ENCODE assay signal across 9 cellular contexts in genomic region chr4:95549246-95550138, GRCh38. TPM values are rescaled to one million over a fixed set of nuclear protein-coding genes. Genes with fewer than 3 reads are reported as not detected.
DNase-seq lines count a peak whose midpoint lies in the region; ATAC-seq and TF ChIP-seq lines count a peak whose summit lies in the region.
"Had no signal": no experiment of that assay in that cellular context is flagged by ENCODE, and none has a peak within 500 bp of the region (broad histone marks: within the 10 kb centered on the region; RNA-seq: fewer than 3 reads in every experiment).

No MANE protein-coding gene starts in this region.

- H3K36me3 Mint-ChIP-seq in endothelial cell (ENCODE audit: low read depth, unreplicated experiment) (no peaks in the 10 kb centered on the region), mesothelial cell of epicardium (no peaks in the 10 kb centered on the region)
- H3K36me3 Mint-ChIP-seq: IgD-negative memory B cell had no signal

- H3K36me3 ChIP-seq in tibial artery: no peaks in the 10 kb centered on the region
- no peaks in the 10 kb centered on the region for H3K36me3 ChIP-seq in MM.1S (replicated peaks; ENCODE audit: insufficient read depth, low read length)

- H3K79me2 ChIP-seq in MM.1S (ENCODE audit: low read length): no peaks in the 10 kb centered on the region

- peaks cover 13% of the 10 kb centered on the region for H3K27me3 Mint-ChIP-seq in endothelial cell (ENCODE audit: unreplicated experiment)
- no peaks in the 10 kb centered on the region for H3K27me3 Mint-ChIP-seq in mesothelial cell of epicardium (ENCODE audit: low read depth)

- no peaks in the 10 kb centered on the region; the same call in 1 of the 2 replicates for H3K9me3 ChIP-seq in AG04450 (ENCODE audit: control insufficient read depth, insufficient read depth, low read length)
- no peaks in the 10 kb centered on the region for H3K9me3 ChIP-seq in tibial artery
- no peaks in the 10 kb centered on the region for H3K9me3 ChIP-seq in MM.1S (replicated peaks; ENCODE audit: insufficient read depth, low read length)

- H3K4me2 ChIP-seq in MM.1S (ENCODE audit: low read depth, low read length): no peak overlapping the region

- ATAC-seq in GM18519 (IDR thresholded peaks at IDR 0.05; ENCODE audit: low FRiP score, unreplicated experiment) (peak; percentile 99), HG03025 (IDR thresholded peaks at IDR 0.05; ENCODE audit: low FRiP score, unreplicated experiment) (peak; percentile 97)

- H3K27ac ChIP-seq in AG04450 (ENCODE audit: low read depth, low read length) (no peak overlapping the region), tibial artery (peak overlapping the region; percentile 96 to 98), MM.1S (ENCODE audit: low read length) (no peak overlapping the region)

- no peak for TF ChIP-seq CTCF in AG04450 (IDR thresholded peaks at IDR 0.05; ENCODE audit: low read depth, low read length)
- TF ChIP-seq CTCF in endothelial cell (IDR thresholded peaks at IDR 0.05; ENCODE audit: unreplicated experiment): no peak
- TF ChIP-seq CTCF in mesothelial cell of epicardium (IDR thresholded peaks at IDR 0.05; ENCODE audit: unreplicated experiment): no peak
- TF ChIP-seq CTCF in tibial artery (IDR thresholded peaks at IDR 0.05): no peak
- TF ChIP-seq CTCF in MM.1S (IDR thresholded peaks at IDR 0.05; ENCODE audit: low read length): no peak

- intact Hi-C loops in tibial artery (cut with DNase I; ENCODE audit: low total_unique reads): no loop called here

- no peaks in the 10 kb centered on the region for H3K9me2 ChIP-seq in MM.1S (replicated peaks; ENCODE audit: insufficient read depth, low read length)

- peak overlapping the region; percentile 63 for H3K4me3 ChIP-seq in AG04450 (ENCODE audit: low read depth, low read length)
- peak overlapping the region; percentile 70 to 81 for H3K4me3 ChIP-seq in tibial artery
- H3K4me3 ChIP-seq in MM.1S (ENCODE audit: low read length): no peak overlapping the region

- H2AFZ ChIP-seq in MM.1S (ENCODE audit: low read length): no peak overlapping the region

- no peak overlapping the region for H3K9ac ChIP-seq in MM.1S (ENCODE audit: low read length)

- H3K4me1 Mint-ChIP-seq in endothelial cell (ENCODE audit: unreplicated experiment) (peaks cover 34% of the 10 kb centered on the region), mesothelial cell of epicardium (peaks cover 42% of the 10 kb centered on the region)

- POLR2A ChIA-PET in AG04450 (lab: Yijun Ruan, JAX): no interaction called here

- H3K4me3 Mint-ChIP-seq in endothelial cell (ENCODE audit: unreplicated experiment) (peak overlapping the region; percentile 87), mesothelial cell of epicardium (peak overlapping the region; percentile 96)

- no peaks in the 10 kb centered on the region for H3F3A ChIP-seq in MM.1S (ENCODE audit: insufficient read depth, low read length)

- DNase-seq in AG04450 (ENCODE audit: low read depth, low spot score) (no peak), SKM-1 treated with dmso at 0.1 percent for 144 hours (lab: John Stamatoyannopoulos, UW; ENCODE audit: unreplicated experiment) (peak; percentile 34), endothelial cell (ENCODE audit: low spot score) (peak; percentile 55), mesothelial cell of epicardium (ENCODE audit: low spot score in 2 of 2, unreplicated experiment in 2 of 2) (peak; percentile 27 to 70), tibial artery (peak in 1 of 2 donors; percentile 69), MM.1S (no peak)

- CTCF ChIA-PET in AG04450 (lab: Charles Lee): interaction anchor here (1.0 kb wide), 1 partner anchor 40 kb away, joined by 4 read pairs; no protein-coding TSS in a partner anchor

- H3K4me1 ChIP-seq in tibial artery (peaks cover 0 to 16% (median 5%) of the 10 kb centered on the region in 4 donors), MM.1S (ENCODE audit: low read length) (no peaks in the 10 kb centered on the region)

- H3K27me3 ChIP-seq in AG04450 (ENCODE audit: control insufficient read depth, insufficient read depth, low read length) (peaks cover 41% of the 10 kb centered on the region), tibial artery (no peaks in the 10 kb centered on the region), MM.1S (replicated peaks; ENCODE audit: insufficient read depth, low read length) (no peaks in the 10 kb centered on the region)

- H3K27ac Mint-ChIP-seq in endothelial cell (ENCODE audit: unreplicated experiment) (no peak overlapping the region), mesothelial cell of epicardium (peak overlapping the region; percentile 97)
- H3K27ac Mint-ChIP-seq: IgD-negative memory B cell had no signal

- no peaks in the 10 kb centered on the region for H3K9me3 Mint-ChIP-seq in endothelial cell (ENCODE audit: unreplicated experiment)
- H3K9me3 Mint-ChIP-seq in mesothelial cell of epicardium: no peaks in the 10 kb centered on the region

- H4K20me1 ChIP-seq in MM.1S (ENCODE audit: insufficient read depth, low read length): no peaks in the 10 kb centered on the region

RNA-seq across cellular contexts. Expression of gene UNC5C, which starts 0.7 kb away (rescaled TPM):
- polyA plus RNA-seq in AG04450 (2011; rRNA removed): 0.07 TPM in 2 replicates
- 0.14 and 0.56 TPM in 2 replicates for polyA minus RNA-seq in AG04450 (2011; rRNA and poly(A)+ RNA removed)
- total RNA-seq in endothelial cell (ENCODE audit: unreplicated experiment): 0.97 TPM
- 76.7 to 77.9 TPM (median 77.1 TPM) in 3 replicates for total RNA-seq in mesothelial cell of epicardium
- polyA plus RNA-seq: IgD-negative memory B cell had no signal

Comparison
In these comparisons a context has a peak if more than half of its experiments do, and no peak if none do; other contexts are left out.
1. DNase-seq: peak in SKM-1 treated with dmso at 0.1 percent for 144 hours (single experiment), endothelial cell (single experiment) and mesothelial cell of epicardium (2 of 2); none in AG04450 (single experiment) and MM.1S (single experiment).
2. H3K27ac ChIP-seq: peak in tibial artery (2 of 2); none in AG04450 (single experiment) and MM.1S (single experiment).
3. RNA of gene UNC5C, which starts 0.7 kb away (total RNA-seq): 76.7 to 77.9 TPM in mesothelial cell of epicardium; 0.97 TPM in endothelial cell (single experiment); every median in the first group is over 10 times any median in the second.